ENCODE assay signal across 21 cellular contexts in genomic region chr3:122315619-122316018, GRCh38. TPM values are rescaled to one million over a fixed set of nuclear protein-coding genes. Genes with fewer than 3 reads are reported as not detected.
DNase-seq lines count a peak whose midpoint lies in the region; ATAC-seq, FAIRE-seq and TF ChIP-seq lines count a peak whose summit lies in the region.
"Had no signal": no experiment of that assay in that cellular context is flagged by ENCODE, and none has a peak within 500 bp of the region (broad histone marks: within the 10 kb centered on the region; RNA-seq: fewer than 3 reads in every experiment).

No MANE protein-coding gene starts in this region.

- FAIRE-seq in bronchial epithelial cell (lab: Jason Lieb, UNC) = peak; percentile 52
- FAIRE-seq: D721Med, HTR-8/SVneo had no signal

- H3K9me3 ChIP-seq in HUES48 (ENCODE audit: control insufficient read depth, insufficient read depth, low read length) (peaks cover 8% of the 10 kb centered on the region; the same call in 1 of the 2 replicates), iPS-15b (ENCODE audit: control insufficient read depth, insufficient read depth, low read length) (no peaks in the 10 kb centered on the region)
- no peaks in the 10 kb centered on the region for H3K9me3 ChIP-seq in CD4-positive, alpha-beta T cell (ENCODE audit: control insufficient read depth, low read length)

- POLR2A ChIA-PET in CD4-positive, alpha-beta T cell (lab: Charles Lee) = no interaction called here

- H3K9ac ChIP-seq in HUES48 (ENCODE audit: low read depth, low read length) = no peak overlapping the region
- peak overlapping the region; percentile 32 for H3K9ac ChIP-seq in iPS-15b (ENCODE audit: low read depth, low read length)

- no peak for ATAC-seq in CD4-positive, alpha-beta T cell (ENCODE audit: poor library complexity)

- no peak for DNase-seq in GM06990 (ENCODE audit: extremely low read depth, insufficient read length)
- DNase-seq in bronchial epithelial cell (ENCODE audit: low read depth) = no peak
- no peak for DNase-seq in CD4-positive, alpha-beta T cell
- DNase-seq in activated naive CD4-positive, alpha-beta T cell treated with anti-CD3 and anti-CD28 coated beads for 36 hours = no peak
- DNase-seq in T1000 (lab: John Stamatoyannopoulos, UW) = no peak
- no peak for DNase-seq in NCI-H774 (lab: John Stamatoyannopoulos, UW)
- DNase-seq: DMS79 treated with DMSO at 0.1 percent for 48 hours, GDM1, HCEC 1CT, KBM-7, MG63, NCI-H1105 treated with DMSO at 0.1 percent for 48 hours, NCI-H1930, NCI-H2171, NCI-H446 treated with DMSO at 0.1 percent for 48 hours, NCI-H748 treated with DMSO at 0.1 percent for 48 hours, SJCRH30 had no signal

- H3K27me3 ChIP-seq in GM06990 (replicated peaks; ENCODE audit: control insufficient read depth, insufficient read depth, low read length) (no peaks in the 10 kb centered on the region), HUES48 (ENCODE audit: control insufficient read depth, insufficient read depth, low read length) (no peaks in the 10 kb centered on the region; the same call in 1 of the 2 replicates), bronchial epithelial cell (ENCODE audit: control insufficient read depth, insufficient read depth, low read length) (no peaks in the 10 kb centered on the region), iPS-15b (ENCODE audit: control insufficient read depth, insufficient read depth, low read length) (no peaks in the 10 kb centered on the region)
- no peaks in the 10 kb centered on the region for H3K27me3 ChIP-seq in CD4-positive, alpha-beta T cell (ENCODE audit: control insufficient read depth, insufficient read depth, low read length)
- H3K27me3 ChIP-seq: MG63, SJCRH30 had no signal

- no peaks in the 10 kb centered on the region for H3K36me3 ChIP-seq in GM06990 (ENCODE audit: control insufficient read depth, insufficient read depth, low read length)
- no peaks in the 10 kb centered on the region for H3K36me3 ChIP-seq in HUES48 (ENCODE audit: control insufficient read depth, insufficient read depth, low read length)
- no peaks in the 10 kb centered on the region for H3K36me3 ChIP-seq in bronchial epithelial cell (ENCODE audit: control insufficient read depth, insufficient read depth, low read length)
- H3K36me3 ChIP-seq in iPS-15b (ENCODE audit: control insufficient read depth, insufficient read depth, low read length) = no peaks in the 10 kb centered on the region
- H3K36me3 ChIP-seq: MG63, SJCRH30 had no signal

- CTCF ChIA-PET in CD4-positive, alpha-beta T cell (lab: Charles Lee) = no interaction called here
- CTCF ChIA-PET in activated naive CD4-positive, alpha-beta T cell treated with anti-CD3 and anti-CD28 coated beads for 36 hours (lab: Charles Lee) = interaction anchor here (0.5 to 0.6 kb wide), 2 partner anchors 543 to 769 kb away, joined by 3 read pairs; no protein-coding TSS in a partner anchor

- no peak overlapping the region for H3K27ac ChIP-seq in HUES48 (ENCODE audit: low read depth, low read length)
- no peak overlapping the region for H3K27ac ChIP-seq in CD4-positive, alpha-beta T cell (ENCODE audit: low read depth, low read length)
- H3K27ac ChIP-seq: SJCRH30 had no signal

- no peak overlapping the region for H3K4me3 Mint-ChIP-seq in CD4-positive, alpha-beta T cell
- H3K4me3 Mint-ChIP-seq in activated naive CD4-positive, alpha-beta T cell treated with anti-CD3 and anti-CD28 coated beads for 36 hours = no peak overlapping the region

- H3K27me3 Mint-ChIP-seq in CD4-positive, alpha-beta T cell = peaks cover 5% of the 10 kb centered on the region
- H3K27me3 Mint-ChIP-seq in activated naive CD4-positive, alpha-beta T cell treated with anti-CD3 and anti-CD28 coated beads for 36 hours (ENCODE audit: low read depth) = no peaks in the 10 kb centered on the region

- H3K9me3 Mint-ChIP-seq in CD4-positive, alpha-beta T cell = peaks cover 2% of the 10 kb centered on the region
- peaks cover 8% of the 10 kb centered on the region for H3K9me3 Mint-ChIP-seq in activated naive CD4-positive, alpha-beta T cell treated with anti-CD3 and anti-CD28 coated beads for 36 hours

- H3K4me3 ChIP-seq in GM06990 (replicated peaks; ENCODE audit: low read depth, low read length) (no peak overlapping the region), HUES48 (ENCODE audit: low read depth, low read length) (0 out of 2 replicates have a peak overlapping the region, but pooled peaks have one; percentile 11), bronchial epithelial cell (ENCODE audit: low read depth, low read length) (no peak overlapping the region), iPS-15b (ENCODE audit: low read depth, low read length) (peak overlapping the region; percentile 34)
- H3K4me3 ChIP-seq: MG63, SJCRH30 had no signal

- intact Hi-C loops in CD4-positive, alpha-beta T cell (cut with DNase I, micrococcal nuclease) = no loop called here
- intact Hi-C loops in activated naive CD4-positive, alpha-beta T cell treated with anti-CD3 and anti-CD28 coated beads for 36 hours (cut with micrococcal nuclease) = no loop called here

- no peak overlapping the region for H3K27ac Mint-ChIP-seq in CD4-positive, alpha-beta T cell
- H3K27ac Mint-ChIP-seq in activated naive CD4-positive, alpha-beta T cell treated with anti-CD3 and anti-CD28 coated beads for 36 hours = no peak overlapping the region

- H3K36me3 Mint-ChIP-seq in CD4-positive, alpha-beta T cell (ENCODE audit: low read depth) = no peaks in the 10 kb centered on the region
- no peaks in the 10 kb centered on the region for H3K36me3 Mint-ChIP-seq in activated naive CD4-positive, alpha-beta T cell treated with anti-CD3 and anti-CD28 coated beads for 36 hours (ENCODE audit: low read depth)

- H3K4me1 ChIP-seq in HUES48 (ENCODE audit: control insufficient read depth, insufficient read depth, low read length) = peaks cover 4% of the 10 kb centered on the region; the same call in 1 of the 2 replicates
- H3K4me1 ChIP-seq in iPS-15b (ENCODE audit: control insufficient read depth, insufficient read depth, low read length) = no peaks in the 10 kb centered on the region
- H3K4me1 ChIP-seq: SJCRH30 had no signal

- H3K4me1 Mint-ChIP-seq in CD4-positive, alpha-beta T cell (ENCODE audit: low read depth) = peaks cover 7% of the 10 kb centered on the region
- peaks cover 8% of the 10 kb centered on the region for H3K4me1 Mint-ChIP-seq in activated naive CD4-positive, alpha-beta T cell treated with anti-CD3 and anti-CD28 coated beads for 36 hours (ENCODE audit: low read depth)

- TF ChIP-seq CTCF in GM06990 (IDR thresholded peaks at IDR 0.05; ENCODE audit: insufficient read depth, low read length, poor library complexity, severe bottlenecking) (peak; percentile 2), bronchial epithelial cell (IDR thresholded peaks at IDR 0.05; ENCODE audit: insufficient read depth, low read length, severe bottlenecking) (no peak)
- no peak for TF ChIP-seq CTCF in CD4-positive, alpha-beta T cell (IDR thresholded peaks at IDR 0.05)

RNA-seq across cellular contexts. Expression of gene CSTA, which starts 9.4 kb away (rescaled TPM):
- 107 and 652 TPM in 2 replicates for total RNA-seq in bronchial epithelial cell
- 1 to 10 TPM; 1.2 to 1.4 TPM for total RNA-seq in CD4-positive, alpha-beta T cell
- not detected for total RNA-seq in activated naive CD4-positive, alpha-beta T cell treated with anti-CD3 and anti-CD28 coated beads for 36 hours
- total RNA-seq: SJCRH30 had no signal

Comparison
In these comparisons a context has a peak if more than half of its experiments do, and no peak if none do; other contexts are left out.
1. H3K4me3 ChIP-seq: peak in HUES48 (single experiment) and iPS-15b (single experiment); none in GM06990 (single experiment) and bronchial epithelial cell (single experiment).
2. RNA of gene CSTA, which starts 9.4 kb away (total RNA-seq): 107 to 652 TPM in bronchial epithelial cell; 1.2 to 1.4 TPM in CD4-positive, alpha-beta T cell and not detected in activated naive CD4-positive, alpha-beta T cell treated with anti-CD3 and anti-CD28 coated beads for 36 hours; every median in the first group is over 10 times any median in the second.